ENCODE assay signal across 1 cellular context in genomic region chr7:79453266-79453557, GRCh38.
TF ChIP-seq lines count a peak whose summit lies in the region.

No MANE protein-coding gene starts in this region.

TF ChIP-seq in GM23338, 12 proteins besides CTCF, POLR2A, EP300 and RAD21 (continued from another document):
- TF ChIP-seq, protein P1, sequence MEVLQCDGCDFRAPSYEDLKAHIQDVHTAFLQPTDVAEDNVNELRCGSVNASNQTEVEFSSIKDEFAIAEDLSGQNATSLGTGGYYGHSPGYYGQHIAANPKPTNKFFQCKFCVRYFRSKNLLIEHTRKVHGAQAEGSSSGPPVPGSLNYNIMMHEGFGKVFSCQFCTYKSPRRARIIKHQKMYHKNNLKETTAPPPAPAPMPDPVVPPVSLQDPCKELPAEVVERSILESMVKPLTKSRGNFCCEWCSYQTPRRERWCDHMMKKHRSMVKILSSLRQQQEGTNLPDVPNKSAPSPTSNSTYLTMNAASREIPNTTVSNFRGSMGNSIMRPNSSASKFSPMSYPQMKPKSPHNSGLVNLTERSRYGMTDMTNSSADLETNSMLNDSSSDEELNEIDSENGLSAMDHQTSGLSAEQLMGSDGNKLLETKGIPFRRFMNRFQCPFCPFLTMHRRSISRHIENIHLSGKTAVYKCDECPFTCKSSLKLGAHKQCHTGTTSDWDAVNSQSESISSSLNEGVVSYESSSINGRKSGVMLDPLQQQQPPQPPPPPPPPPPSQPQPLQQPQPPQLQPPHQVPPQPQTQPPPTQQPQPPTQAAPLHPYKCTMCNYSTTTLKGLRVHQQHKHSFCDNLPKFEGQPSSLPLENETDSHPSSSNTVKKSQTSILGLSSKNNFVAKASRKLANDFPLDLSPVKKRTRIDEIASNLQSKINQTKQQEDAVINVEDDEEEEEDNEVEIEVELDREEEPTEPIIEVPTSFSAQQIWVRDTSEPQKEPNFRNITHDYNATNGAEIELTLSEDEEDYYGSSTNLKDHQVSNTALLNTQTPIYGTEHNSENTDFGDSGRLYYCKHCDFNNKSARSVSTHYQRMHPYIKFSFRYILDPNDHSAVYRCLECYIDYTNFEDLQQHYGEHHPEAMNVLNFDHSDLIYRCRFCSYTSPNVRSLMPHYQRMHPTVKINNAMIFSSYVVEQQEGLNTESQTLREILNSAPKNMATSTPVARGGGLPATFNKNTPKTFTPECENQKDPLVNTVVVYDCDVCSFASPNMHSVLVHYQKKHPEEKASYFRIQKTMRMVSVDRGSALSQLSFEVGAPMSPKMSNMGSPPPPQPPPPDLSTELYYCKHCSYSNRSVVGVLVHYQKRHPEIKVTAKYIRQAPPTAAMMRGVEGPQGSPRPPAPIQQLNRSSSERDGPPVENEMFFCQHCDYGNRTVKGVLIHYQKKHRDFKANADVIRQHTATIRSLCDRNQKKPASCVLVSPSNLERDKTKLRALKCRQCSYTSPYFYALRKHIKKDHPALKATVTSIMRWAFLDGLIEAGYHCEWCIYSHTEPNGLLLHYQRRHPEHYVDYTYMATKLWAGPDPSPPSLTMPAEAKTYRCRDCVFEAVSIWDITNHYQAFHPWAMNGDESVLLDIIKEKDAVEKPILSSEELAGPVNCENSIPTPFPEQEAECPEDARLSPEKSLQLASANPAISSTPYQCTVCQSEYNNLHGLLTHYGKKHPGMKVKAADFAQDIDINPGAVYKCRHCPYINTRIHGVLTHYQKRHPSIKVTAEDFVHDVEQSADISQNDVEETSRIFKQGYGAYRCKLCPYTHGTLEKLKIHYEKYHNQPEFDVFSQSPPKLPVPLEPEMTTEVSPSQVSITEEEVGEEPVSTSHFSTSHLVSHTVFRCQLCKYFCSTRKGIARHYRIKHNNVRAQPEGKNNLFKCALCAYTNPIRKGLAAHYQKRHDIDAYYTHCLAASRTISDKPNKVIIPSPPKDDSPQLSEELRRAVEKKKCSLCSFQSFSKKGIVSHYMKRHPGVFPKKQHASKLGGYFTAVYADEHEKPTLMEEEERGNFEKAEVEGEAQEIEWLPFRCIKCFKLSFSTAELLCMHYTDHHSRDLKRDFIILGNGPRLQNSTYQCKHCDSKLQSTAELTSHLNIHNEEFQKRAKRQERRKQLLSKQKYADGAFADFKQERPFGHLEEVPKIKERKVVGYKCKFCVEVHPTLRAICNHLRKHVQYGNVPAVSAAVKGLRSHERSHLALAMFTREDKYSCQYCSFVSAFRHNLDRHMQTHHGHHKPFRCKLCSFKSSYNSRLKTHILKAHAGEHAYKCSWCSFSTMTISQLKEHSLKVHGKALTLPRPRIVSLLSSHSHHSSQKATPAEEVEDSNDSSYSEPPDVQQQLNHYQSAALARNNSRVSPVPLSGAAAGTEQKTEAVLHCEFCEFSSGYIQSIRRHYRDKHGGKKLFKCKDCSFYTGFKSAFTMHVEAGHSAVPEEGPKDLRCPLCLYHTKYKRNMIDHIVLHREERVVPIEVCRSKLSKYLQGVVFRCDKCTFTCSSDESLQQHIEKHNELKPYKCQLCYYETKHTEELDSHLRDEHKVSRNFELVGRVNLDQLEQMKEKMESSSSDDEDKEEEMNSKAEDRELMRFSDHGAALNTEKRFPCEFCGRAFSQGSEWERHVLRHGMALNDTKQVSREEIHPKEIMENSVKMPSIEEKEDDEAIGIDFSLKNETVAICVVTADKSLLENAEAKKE (CRISPR knock-in tag; IDR thresholded peaks at IDR 0.05), result no peak
- TF ChIP-seq ZNF114 (CRISPR knock-in tag; IDR thresholded peaks at IDR 0.05) (no peak), STAT1 (IDR thresholded peaks at IDR 0.05; ENCODE audit: unreplicated experiment) (no peak), NANOG (IDR thresholded peaks at IDR 0.05; ENCODE audit: borderline replicate concordance) (no peak), CREB1 (CRISPR knock-in tag; IDR thresholded peaks at IDR 0.05; ENCODE audit: low read depth) (no peak), EZH2 (IDR thresholded peaks at IDR 0.05; ENCODE audit: low read depth, unreplicated experiment) (no peak), ETS1 (IDR thresholded peaks at IDR 0.05) (no peak), EZH2phosphoT487 (IDR thresholded peaks at IDR 0.05; ENCODE audit: unreplicated experiment) (no peak)
- TF ChIP-seq, protein P2, sequence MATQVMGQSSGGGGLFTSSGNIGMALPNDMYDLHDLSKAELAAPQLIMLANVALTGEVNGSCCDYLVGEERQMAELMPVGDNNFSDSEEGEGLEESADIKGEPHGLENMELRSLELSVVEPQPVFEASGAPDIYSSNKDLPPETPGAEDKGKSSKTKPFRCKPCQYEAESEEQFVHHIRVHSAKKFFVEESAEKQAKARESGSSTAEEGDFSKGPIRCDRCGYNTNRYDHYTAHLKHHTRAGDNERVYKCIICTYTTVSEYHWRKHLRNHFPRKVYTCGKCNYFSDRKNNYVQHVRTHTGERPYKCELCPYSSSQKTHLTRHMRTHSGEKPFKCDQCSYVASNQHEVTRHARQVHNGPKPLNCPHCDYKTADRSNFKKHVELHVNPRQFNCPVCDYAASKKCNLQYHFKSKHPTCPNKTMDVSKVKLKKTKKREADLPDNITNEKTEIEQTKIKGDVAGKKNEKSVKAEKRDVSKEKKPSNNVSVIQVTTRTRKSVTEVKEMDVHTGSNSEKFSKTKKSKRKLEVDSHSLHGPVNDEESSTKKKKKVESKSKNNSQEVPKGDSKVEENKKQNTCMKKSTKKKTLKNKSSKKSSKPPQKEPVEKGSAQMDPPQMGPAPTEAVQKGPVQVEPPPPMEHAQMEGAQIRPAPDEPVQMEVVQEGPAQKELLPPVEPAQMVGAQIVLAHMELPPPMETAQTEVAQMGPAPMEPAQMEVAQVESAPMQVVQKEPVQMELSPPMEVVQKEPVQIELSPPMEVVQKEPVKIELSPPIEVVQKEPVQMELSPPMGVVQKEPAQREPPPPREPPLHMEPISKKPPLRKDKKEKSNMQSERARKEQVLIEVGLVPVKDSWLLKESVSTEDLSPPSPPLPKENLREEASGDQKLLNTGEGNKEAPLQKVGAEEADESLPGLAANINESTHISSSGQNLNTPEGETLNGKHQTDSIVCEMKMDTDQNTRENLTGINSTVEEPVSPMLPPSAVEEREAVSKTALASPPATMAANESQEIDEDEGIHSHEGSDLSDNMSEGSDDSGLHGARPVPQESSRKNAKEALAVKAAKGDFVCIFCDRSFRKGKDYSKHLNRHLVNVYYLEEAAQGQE (IDR thresholded peaks at IDR 0.05; ENCODE audit: unreplicated experiment), result no peak
TF ChIP-seq in GM23338: peak in this region for 0.
